Comparison of ENCODE assay signal across 8 cellular contexts in the genomic region with DNA sequence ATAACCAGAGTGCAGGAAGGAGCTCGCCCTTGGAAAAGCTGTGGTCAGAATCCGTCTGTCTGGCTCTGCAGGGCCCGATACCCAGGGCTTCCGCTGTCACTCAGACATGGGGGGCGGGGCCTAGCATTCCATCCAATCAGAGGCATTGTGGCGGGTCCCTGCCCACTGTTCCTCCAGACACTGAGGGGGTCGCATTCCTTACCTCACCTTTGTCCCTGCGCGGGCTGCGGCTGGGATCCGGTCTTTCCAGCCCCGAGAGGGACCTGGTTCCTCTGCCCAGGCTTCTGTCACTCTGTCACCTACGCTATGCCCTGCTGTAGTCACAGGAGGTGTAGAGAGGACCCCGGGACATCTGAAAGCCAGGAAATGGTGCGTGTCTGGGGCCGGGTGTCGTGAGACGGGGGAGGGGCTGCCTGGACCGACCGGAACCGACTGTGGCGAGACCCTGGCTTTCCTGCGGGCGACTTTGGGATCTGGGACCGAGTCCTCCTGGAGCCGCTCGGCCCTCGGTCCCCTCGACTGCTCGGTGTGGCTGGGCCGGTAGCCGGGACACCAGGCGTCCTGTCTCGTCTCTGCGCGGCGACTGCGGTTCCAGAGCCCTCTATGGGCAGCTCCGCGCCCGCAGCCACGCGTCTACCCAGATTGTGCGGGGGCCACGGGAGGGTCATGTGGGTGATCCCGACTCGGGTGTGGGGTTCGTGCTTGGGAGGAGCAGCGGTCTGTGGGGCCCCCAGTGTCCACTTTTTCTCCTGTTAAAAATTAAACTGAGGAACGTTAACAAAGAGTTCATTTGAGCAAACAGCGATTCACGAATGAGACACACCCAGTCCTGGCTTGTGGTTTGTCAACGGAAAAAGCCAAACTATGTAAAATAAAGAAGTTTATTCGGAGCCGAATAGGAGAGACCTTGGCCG. TPM values are rescaled to one million over a fixed set of nuclear protein-coding genes. Genes with fewer than 3 reads are reported as not detected.
DNase-seq lines count a peak whose midpoint lies in the region; ATAC-seq and TF ChIP-seq lines count a peak whose summit lies in the region.

A gene (plus strand): TSS at position 165 of the 914 bp plus-strand sequence. CDS start 142 bp downstream, at position 307.

- H3K9ac ChIP-seq in ES-I3 (ENCODE audit: low read depth, low read length) = peak within 1 kb of the TSS; percentile 34

- H3K4me1 Mint-ChIP-seq in activated naive CD8-positive, alpha-beta T cell treated with anti-CD3 and anti-CD28 coated beads, Interleukin-2, amount 50 U/mL, for 24 hours = peaks cover 19% of the 10 kb centered on the region

- peak within 1 kb of the TSS; percentile 66 to 85 (median 70) for H3K4me3 ChIP-seq in heart left ventricle
- peak within 1 kb of the TSS; percentile 84 for H3K4me3 ChIP-seq in ovary

- no peak for TF ChIP-seq EP300 in ovary (IDR thresholded peaks at IDR 0.05)

- H3K4me1 ChIP-seq in ES-I3 (ENCODE audit: insufficient read depth, low read length) (no peaks in the 10 kb centered on the region), heart left ventricle (peaks cover 0 to 15% (median 9%) of the 10 kb centered on the region in 12 donors), ovary (ENCODE audit: insufficient read depth) (peaks cover 5% of the 10 kb centered on the region)

- peak within 1 kb of the TSS; percentile 81 for H3K27ac Mint-ChIP-seq in activated naive CD8-positive, alpha-beta T cell treated with anti-CD3 and anti-CD28 coated beads, Interleukin-2, amount 50 U/mL, for 24 hours

- H3K9me3 ChIP-seq in ES-I3 (ENCODE audit: control insufficient read depth, insufficient read depth, low read length) (no peaks in the 10 kb centered on the region), heart left ventricle (no peaks in the 10 kb centered on the region), ovary (no peaks in the 10 kb centered on the region)

- peak; percentile 85 for ATAC-seq in activated naive CD8-positive, alpha-beta T cell treated with anti-CD3 and anti-CD28 coated beads, Interleukin-2, amount 50 U/mL, for 24 hours
- ATAC-seq in heart left ventricle = peak; percentile 95 to 100 (median 99)
- ATAC-seq in GM21423 (IDR thresholded peaks at IDR 0.05; ENCODE audit: unreplicated experiment) = no peak

- no peaks in the 10 kb centered on the region for H3K27me3 ChIP-seq in heart left ventricle
- H3K27me3 ChIP-seq in ovary = no peaks in the 10 kb centered on the region

- 0 to 1% (median 0%) methylated on average over 35 to 56 of the region's 56 CpGs for whole genome bisulfite sequencing in heart left ventricle, 4 donors
- 0 to 1% (median 1%) methylated on average over 50 to 56 of the region's 56 CpGs for WGBS in ovary, 3 donors

- no peaks in the 10 kb centered on the region for H3K27me3 Mint-ChIP-seq in activated naive CD8-positive, alpha-beta T cell treated with anti-CD3 and anti-CD28 coated beads, Interleukin-2, amount 50 U/mL, for 24 hours

- peak within 1 kb of the TSS; percentile 86 for H3K4me3 Mint-ChIP-seq in activated naive CD8-positive, alpha-beta T cell treated with anti-CD3 and anti-CD28 coated beads, Interleukin-2, amount 50 U/mL, for 24 hours

- DNase-seq in HuH-7.5 (ENCODE audit: low spot score) (peak; percentile 63), SKM-1 treated with dmso at 0.1 percent for 144 hours (lab: John Stamatoyannopoulos, UW; ENCODE audit: unreplicated experiment) (peak; percentile 63), heart left ventricle (peak; percentile 88 to 94 (median 89)), ovary (peak; percentile 83 to 89 (median 86))
- peak; percentile 77 for DNase-seq in activated naive CD8-positive, alpha-beta T cell treated with anti-CD3 and anti-CD28 coated beads, Interleukin-2, amount 50 U/mL, for 24 hours

- TF ChIP-seq CTCF in heart left ventricle (IDR thresholded peaks at IDR 0.05) (peak in 4 of 12 donors; percentile 23 to 51 (median 33)), ovary (IDR thresholded peaks at IDR 0.05) (no peak)

- peak within 1 kb of the TSS; percentile 10 to 90 (median 84) for H3K27ac ChIP-seq in heart left ventricle
- H3K27ac ChIP-seq in ovary = peak within 1 kb of the TSS; percentile 63 to 75
- H3K27ac ChIP-seq in temporal lobe (ENCODE audit: low read depth, low read length) = peak within 1 kb of the TSS; percentile 22

- no peaks in the 10 kb centered on the region; the same call in 1 of the 2 replicates for H3K36me3 ChIP-seq in ES-I3 (ENCODE audit: insufficient read depth, low read length)
- H3K36me3 ChIP-seq in heart left ventricle = no peaks in the 10 kb centered on the region
- no peaks in the 10 kb centered on the region for H3K36me3 ChIP-seq in ovary

- H3K9me3 Mint-ChIP-seq in activated naive CD8-positive, alpha-beta T cell treated with anti-CD3 and anti-CD28 coated beads, Interleukin-2, amount 50 U/mL, for 24 hours = peaks cover 3% of the 10 kb centered on the region

- TF ChIP-seq POLR2A in heart left ventricle (IDR thresholded peaks at IDR 0.05) (peak in 1 of 2 donors; percentile 44), ovary (IDR thresholded peaks at IDR 0.05) (peak; percentile 40)

- intact Hi-C loops in heart left ventricle (cut with DNase I) = loop anchor here in 7 of 10 donors (2.0 to 10.0 kb wide), 7 partner anchors 34 to 253 kb away; a partner anchor contains a TSS
- intact Hi-C loops in ovary (cut with DNase I) = loop anchor here in 1 of 4 donors (5.0 kb wide), 1 partner anchor 34 kb away; no protein-coding TSS in a partner anchor

- H3K36me3 Mint-ChIP-seq in activated naive CD8-positive, alpha-beta T cell treated with anti-CD3 and anti-CD28 coated beads, Interleukin-2, amount 50 U/mL, for 24 hours (ENCODE audit: low read depth) = no peaks in the 10 kb centered on the region

RNA-seq across cellular contexts. Expression of the gene that starts here (rescaled TPM):
- total RNA-seq in heart left ventricle (1 to 10 TPM; 2.8 to 5.4 (median 4.2) TPM), ovary (10 to 100 TPM; 12.6 to 25.5 (median 15.4) TPM), temporal lobe (27.5 TPM)
- polyA plus RNA-seq in heart left ventricle (1 to 10 TPM; 3.0 to 4.3 TPM), ovary (10 to 100 TPM in 1 of 2 donors, 1 to 10 TPM in 1; 7.5 to 10.2 TPM)

Comparison
In these comparisons a context has a peak if more than half of its experiments do, and no peak if none do; other contexts are left out.
1. H3K27ac ChIP-seq: peak in every context shown above with its lines; median percentile 84 in heart left ventricle; 69 in ovary; 22 in temporal lobe.